In genomic region chr4:26218677-26219181, GRCh38 we compare ENCODE assay signal across 9 cellular contexts.
DNase-seq lines count a peak whose midpoint lies in the region; ATAC-seq, FAIRE-seq and TF ChIP-seq lines count a peak whose summit lies in the region.
"Had no signal": no experiment of that assay in that cellular context is flagged by ENCODE, and none has a peak within 500 bp of the region (broad histone marks: within the 10 kb centered on the region; RNA-seq: fewer than 3 reads in every experiment).

No MANE protein-coding gene starts in this region.

- POLR2A ChIA-PET in H1 (lab: Charles Lee; ENCODE audit: partially characterized antibody), result no interaction called here

- no peak overlapping the region for H2BK12ac ChIP-seq in H1 (ENCODE audit: low read depth, low read length)

- no peaks in the 10 kb centered on the region for H3K79me1 ChIP-seq in H1 (ENCODE audit: low read depth, low read length)

- H3K27ac ChIP-seq in H1 (ENCODE audit: low read depth, low read length) (no peak overlapping the region), suprapubic skin (peak overlapping the region; percentile 79)

- no peak overlapping the region for H2BK15ac ChIP-seq in H1 (ENCODE audit: low read length)

- DNase-seq in H1 (ENCODE audit: low read depth in 1 of 2, low spot score in 2 of 2) (no peak), suprapubic skin (ENCODE audit: low spot score in 2 of 2) (no peak), NCI-H2029 (lab: John Stamatoyannopoulos, UW) (no peak), HUDEP-2 (lab: John Stamatoyannopoulos, UW; ENCODE audit: unreplicated experiment in 76 of 76) (no peak)
- DNase-seq: effector CD4-positive, alpha-beta T cell had no signal

- WGBS in H1 (ENCODE audit: extremely low coverage in 1 of 2, insufficient coverage in 1 of 2, insufficient read length in 1 of 2, insufficient replicate concordance in 2 of 2, low coverage in 1 of 2, low lambda C conversion rate in 2 of 2, missing lambda C conversion rate in 1 of 2), 2 experiments, result 90% methylated on average over 6 of the region's 6 CpGs; no CpG with 5 or more reads in 1 of the 2 experiments
- 62% methylated on average over 6 of the region's 6 CpGs for WGBS in suprapubic skin

- H3K4me1 ChIP-seq in H1 (replicated peaks in 1 of 4; ENCODE audit: control insufficient read depth in 3 of 4, insufficient read depth in 4 of 4, low read length in 3 of 4) (no peaks in the 10 kb centered on the region), suprapubic skin (peaks cover 15% of the 10 kb centered on the region)

- H2AFZ ChIP-seq in H1 (ENCODE audit: low read length), result 0 out of 2 replicates have a peak overlapping the region, but pooled peaks have one; percentile 31

- FAIRE-seq in H1 (lab: Jason Lieb, UNC), result no peak

- H3K18ac ChIP-seq in H1 (ENCODE audit: extremely low read depth, low read length), result no peak overlapping the region

- no peak overlapping the region for H2AK5ac ChIP-seq in H1 (ENCODE audit: low read depth, low read length)

- no peak overlapping the region for H2BK20ac ChIP-seq in H1 (ENCODE audit: low read length)

- H3K9ac ChIP-seq in H1 (replicated peaks in 1 of 4; ENCODE audit: extremely low read depth in 1 of 4, low read depth in 3 of 4, low read length in 3 of 4), result no peak overlapping the region

- H3K4me2 ChIP-seq in H1 (ENCODE audit: insufficient read depth in 1 of 2, low read depth in 2 of 2, low read length in 2 of 2), result no peak overlapping the region

- H3K4ac ChIP-seq in H1 (replicated peaks; ENCODE audit: insufficient read length, low read depth, low read length), result no peak overlapping the region

- H3K4me1 Mint-ChIP-seq in activated T-helper 17 cell treated with anti-CD3 and anti-CD28 coated beads, Interleukin-2, amount 50 U/mL, for 72 hours, result peaks cover 4% of the 10 kb centered on the region

- no peak overlapping the region for H2BK5ac ChIP-seq in H1 (ENCODE audit: low read depth, low read length)

- H3K27ac Mint-ChIP-seq in activated T-helper 17 cell treated with anti-CD3 and anti-CD28 coated beads, Interleukin-2, amount 50 U/mL, for 72 hours, result no peak overlapping the region

- ATAC-seq in GM21367 (IDR thresholded peaks at IDR 0.05; ENCODE audit: unreplicated experiment) (peak; percentile 23), HG03439 (IDR thresholded peaks at IDR 0.05; ENCODE audit: unreplicated experiment) (peak; percentile 37), GM18858 (IDR thresholded peaks at IDR 0.05; ENCODE audit: unreplicated experiment) (no peak)
- ATAC-seq in activated T-helper 17 cell treated with anti-CD3 and anti-CD28 coated beads, Interleukin-2, amount 50 U/mL, for 72 hours (replicated peaks), result no peak

- H3K9me3 ChIP-seq in H1 (ENCODE audit: insufficient read depth in 2 of 2, low read depth in 1 of 2, low read length in 1 of 2), result no peaks in the 10 kb centered on the region
- H3K9me3 ChIP-seq in suprapubic skin, result no peaks in the 10 kb centered on the region

- H3K4me3 ChIP-seq in H1 (ENCODE audit: extremely low read depth in 1 of 4, insufficient read depth in 2 of 4, low read depth in 3 of 4, low read length in 4 of 4) (no peak overlapping the region), suprapubic skin (no peak overlapping the region)

- H3K14ac ChIP-seq in H1 (ENCODE audit: insufficient read length), result no peak overlapping the region

- H4K5ac ChIP-seq in H1 (ENCODE audit: insufficient read length, low read depth, low read length), result no peak overlapping the region

- CTCF ChIA-PET in H1 (lab: Charles Lee; ENCODE audit: partially characterized antibody), result interaction anchor here (0.6 to 0.8 kb wide), 2 partner anchors 33 to 150 kb away, joined by 3 to 4 read pairs; no protein-coding TSS in a partner anchor

- no peak overlapping the region for H2BK120ac ChIP-seq in H1 (replicated peaks; ENCODE audit: low read depth, low read length)

- no peaks in the 10 kb centered on the region for H3K27me3 Mint-ChIP-seq in activated T-helper 17 cell treated with anti-CD3 and anti-CD28 coated beads, Interleukin-2, amount 50 U/mL, for 72 hours

- no peak overlapping the region for H4K8ac ChIP-seq in H1 (ENCODE audit: extremely low read depth, insufficient read depth, low read length)

- no peaks in the 10 kb centered on the region for H3K79me2 ChIP-seq in H1 (ENCODE audit: control insufficient read depth in 1 of 2, insufficient read depth in 2 of 2, low read length in 2 of 2)

- TF ChIP-seq EP300 in H1 (IDR thresholded peaks at IDR 0.05; ENCODE audit: borderline replicate concordance in 1 of 2, low read depth in 2 of 2, low read length in 2 of 2) (no peak), suprapubic skin (IDR thresholded peaks at IDR 0.05) (no peak)

- H3K36me3 ChIP-seq in H1 (ENCODE audit: control insufficient read depth in 2 of 4, insufficient read depth in 4 of 4, low read length in 3 of 4), result no peaks in the 10 kb centered on the region
- H3K36me3 ChIP-seq in suprapubic skin, result no peaks in the 10 kb centered on the region

- TF ChIP-seq CTCF in H1 (IDR thresholded peaks at IDR 0.05; ENCODE audit: control extremely low read depth in 1 of 3, insufficient read depth in 1 of 3, low read depth in 1 of 3, low read length in 3 of 3), result no peak
- no peak for TF ChIP-seq CTCF in suprapubic skin (IDR thresholded peaks at IDR 0.05)

- H3K4me3 Mint-ChIP-seq in activated T-helper 17 cell treated with anti-CD3 and anti-CD28 coated beads, Interleukin-2, amount 50 U/mL, for 72 hours, result no peak overlapping the region

- no peak for TF ChIP-seq POLR2A in H1 (IDR thresholded peaks at IDR 0.05; ENCODE audit: control extremely low read depth in 1 of 2, low read depth in 2 of 2, low read length in 2 of 2)
- TF ChIP-seq POLR2A in suprapubic skin (IDR thresholded peaks at IDR 0.05), result no peak

- H3K9me3 Mint-ChIP-seq in activated T-helper 17 cell treated with anti-CD3 and anti-CD28 coated beads, Interleukin-2, amount 50 U/mL, for 72 hours, result peaks cover 5% of the 10 kb centered on the region

- no peak overlapping the region for H3K23ac ChIP-seq in H1 (ENCODE audit: insufficient read length)

- no peak overlapping the region for H4K91ac ChIP-seq in H1 (replicated peaks; ENCODE audit: insufficient read length, low read length)

- H3K56ac ChIP-seq in H1 (replicated peaks; ENCODE audit: insufficient read length, low read depth, low read length), result no peak overlapping the region

- H3K27me3 ChIP-seq in H1 (replicated peaks in 1 of 4; ENCODE audit: control insufficient read depth in 3 of 4, extremely low read depth in 1 of 4, insufficient read depth in 3 of 4, low read length in 3 of 4), result no peaks in the 10 kb centered on the region
- H3K27me3 ChIP-seq in suprapubic skin, result no peaks in the 10 kb centered on the region

- H3K36me3 Mint-ChIP-seq in activated T-helper 17 cell treated with anti-CD3 and anti-CD28 coated beads, Interleukin-2, amount 50 U/mL, for 72 hours (ENCODE audit: low read depth), result no peaks in the 10 kb centered on the region

- no peak for TF ChIP-seq RAD21 in H1 (IDR thresholded peaks at IDR 0.05 in 1 of 2, conservative IDR thresholded peaks at IDR 0.05 in 1 of 2; ENCODE audit: low read depth in 2 of 2, low read length in 2 of 2)

- no peaks in the 10 kb centered on the region for H4K20me1 ChIP-seq in H1 (replicated peaks in 1 of 2; ENCODE audit: control insufficient read depth in 1 of 2, insufficient read depth in 2 of 2, low read length in 2 of 2)

- no peaks in the 10 kb centered on the region for H3K23me2 ChIP-seq in H1 (ENCODE audit: low read depth, low read length)

TF ChIP-seq in H1, 55 proteins besides CTCF, POLR2A, EP300 and RAD21:
- TF ChIP-seq EGR1 (IDR thresholded peaks at IDR 0.05; ENCODE audit: borderline replicate concordance, low read depth, low read length) (no peak), MAFK (IDR thresholded peaks at IDR 0.05; ENCODE audit: low read depth, low read length) (no peak), SP4 (IDR thresholded peaks at IDR 0.05; ENCODE audit: low read length) (no peak), HDAC6 (IDR thresholded peaks at IDR 0.05; ENCODE audit: low read depth, low read length) (no peak), KDM4A (IDR thresholded peaks at IDR 0.05; ENCODE audit: low read depth, low read length, severe bottlenecking) (no peak), JUN (IDR thresholded peaks at IDR 0.05; ENCODE audit: low read depth, low read length) (no peak), RBBP5 (IDR thresholded peaks at IDR 0.05; ENCODE audit: borderline replicate concordance, low read depth, low read length) (no peak), GABPA (IDR thresholded peaks at IDR 0.05; ENCODE audit: borderline replicate concordance, insufficient read depth, low read length) (no peak), POU5F1 (IDR thresholded peaks at IDR 0.05; ENCODE audit: low read depth, low read length) (no peak), BACH1 (IDR thresholded peaks at IDR 0.05; ENCODE audit: low read length) (no peak), NANOG (IDR thresholded peaks at IDR 0.05; ENCODE audit: insufficient read depth, low read depth, low read length, poor library complexity, severe bottlenecking) (no peak), FOSL1 (IDR thresholded peaks at IDR 0.05; ENCODE audit: insufficient read depth, low read depth, low read length) (no peak)
- TF ChIP-seq, protein P1, sequence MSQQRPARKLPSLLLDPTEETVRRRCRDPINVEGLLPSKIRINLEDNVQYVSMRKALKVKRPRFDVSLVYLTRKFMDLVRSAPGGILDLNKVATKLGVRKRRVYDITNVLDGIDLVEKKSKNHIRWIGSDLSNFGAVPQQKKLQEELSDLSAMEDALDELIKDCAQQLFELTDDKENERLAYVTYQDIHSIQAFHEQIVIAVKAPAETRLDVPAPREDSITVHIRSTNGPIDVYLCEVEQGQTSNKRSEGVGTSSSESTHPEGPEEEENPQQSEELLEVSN (IDR thresholded peaks at IDR 0.05), result no peak
- TF ChIP-seq, protein P2, sequence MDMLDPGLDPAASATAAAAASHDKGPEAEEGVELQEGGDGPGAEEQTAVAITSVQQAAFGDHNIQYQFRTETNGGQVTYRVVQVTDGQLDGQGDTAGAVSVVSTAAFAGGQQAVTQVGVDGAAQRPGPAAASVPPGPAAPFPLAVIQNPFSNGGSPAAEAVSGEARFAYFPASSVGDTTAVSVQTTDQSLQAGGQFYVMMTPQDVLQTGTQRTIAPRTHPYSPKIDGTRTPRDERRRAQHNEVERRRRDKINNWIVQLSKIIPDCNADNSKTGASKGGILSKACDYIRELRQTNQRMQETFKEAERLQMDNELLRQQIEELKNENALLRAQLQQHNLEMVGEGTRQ (IDR thresholded peaks at IDR 0.05; ENCODE audit: low read length), result no peak
- TF ChIP-seq, protein P3, sequence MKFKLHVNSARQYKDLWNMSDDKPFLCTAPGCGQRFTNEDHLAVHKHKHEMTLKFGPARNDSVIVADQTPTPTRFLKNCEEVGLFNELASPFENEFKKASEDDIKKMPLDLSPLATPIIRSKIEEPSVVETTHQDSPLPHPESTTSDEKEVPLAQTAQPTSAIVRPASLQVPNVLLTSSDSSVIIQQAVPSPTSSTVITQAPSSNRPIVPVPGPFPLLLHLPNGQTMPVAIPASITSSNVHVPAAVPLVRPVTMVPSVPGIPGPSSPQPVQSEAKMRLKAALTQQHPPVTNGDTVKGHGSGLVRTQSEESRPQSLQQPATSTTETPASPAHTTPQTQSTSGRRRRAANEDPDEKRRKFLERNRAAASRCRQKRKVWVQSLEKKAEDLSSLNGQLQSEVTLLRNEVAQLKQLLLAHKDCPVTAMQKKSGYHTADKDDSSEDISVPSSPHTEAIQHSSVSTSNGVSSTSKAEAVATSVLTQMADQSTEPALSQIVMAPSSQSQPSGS (IDR thresholded peaks at IDR 0.05; ENCODE audit: low read length), result no peak

Comparison
In these comparisons a context has a peak if more than half of its experiments do, and no peak if none do; other contexts are left out.
1. ATAC-seq: peak in GM21367 (single experiment) and HG03439 (single experiment); none in GM18858 (single experiment) and activated T-helper 17 cell treated with anti-CD3 and anti-CD28 coated beads, Interleukin-2, amount 50 U/mL, for 72 hours (single experiment).